20 cellular contexts compared by ENCODE assay signal in genomic region chr2:120543899-120544298, GRCh38.
"Had no signal": no experiment of that assay in that cellular context is flagged by ENCODE, and none has a peak within 500 bp of the region (broad histone marks: within the 10 kb centered on the region; RNA-seq: fewer than 3 reads in every experiment).

No MANE protein-coding gene starts in this region.

- ATAC-seq: activated CD4-positive, alpha-beta T cell treated with anti-CD3 and anti-CD28 coated beads for 36 hours; mucosa of descending colon; natural killer cell; stimulated activated naive CD8-positive, alpha-beta T cell treated with anti-CD3 and anti-CD28 coated beads, Interleukin-15, amount 100 ng/mL, for 72 hours had no signal

- H3K36me3 ChIP-seq: breast epithelium, tibial artery had no signal

- H3K27me3 ChIP-seq: breast epithelium, tibial artery had no signal

- FAIRE-seq: endometrium, frontal cortex had no signal

- DNase-seq: activated CD4-positive, alpha-beta memory T cell treated with anti-CD3 and anti-CD28 coated beads, Interleukin-2, amount 10 ng/mL, durations not matched to agents 7 days and 5 days; activated CD4-positive, alpha-beta T cell treated with anti-CD3 and anti-CD28 coated beads for 36 hours; activated gamma-delta T cell treated with Interleukin-2 at 50 U/mL for 16 hours; activated naive CD8-positive, alpha-beta T cell treated with anti-CD3 and anti-CD28 coated beads for 36 hours; activated T-cell treated with anti-CD3 and anti-CD28 coated beads, Interleukin-2, amount 50 U/mL, for 48 hours; anterior cingulate cortex; hippocampal formation; kidney glomerular epithelial cell; mucosa of descending colon; natural killer cell; nucleus accumbens; stimulated activated CD4-positive, alpha-beta T cell treated with anti-CD3 and anti-CD28 coated beads, Interleukin-4, amount 100 ng/mL, for 4 hours; stimulated activated naive CD8-positive, alpha-beta T cell treated with anti-CD3 and anti-CD28 coated beads, Interleukin-15, amount 100 ng/mL, for 72 hours; T1000; tibial artery had no signal

- H3K27ac ChIP-seq: VCaP had no signal

- H3K4me3 ChIP-seq: breast epithelium, lung, mucosa of descending colon, tibial artery had no signal

- H3K9me3 ChIP-seq: breast epithelium, mucosa of descending colon, tibial artery had no signal
